Comparison of ENCODE assay signal across 1 cellular context in genomic region chr6:139375239-139376053, GRCh38.
TF ChIP-seq lines count a peak whose summit lies in the region.

No MANE protein-coding gene starts in this region.

TF ChIP-seq in GM12878, 131 proteins besides CTCF, POLR2A, EP300 and RAD21 (continued from another document):
- no peak for TF ChIP-seq ATF2 (IDR thresholded peaks at IDR 0.05; ENCODE audit: low read length)
- no peak for TF ChIP-seq FOXM1 (IDR thresholded peaks at IDR 0.05; ENCODE audit: low read depth, low read length)
